Comparison of ENCODE assay signal across 25 cellular contexts in the genomic region with DNA sequence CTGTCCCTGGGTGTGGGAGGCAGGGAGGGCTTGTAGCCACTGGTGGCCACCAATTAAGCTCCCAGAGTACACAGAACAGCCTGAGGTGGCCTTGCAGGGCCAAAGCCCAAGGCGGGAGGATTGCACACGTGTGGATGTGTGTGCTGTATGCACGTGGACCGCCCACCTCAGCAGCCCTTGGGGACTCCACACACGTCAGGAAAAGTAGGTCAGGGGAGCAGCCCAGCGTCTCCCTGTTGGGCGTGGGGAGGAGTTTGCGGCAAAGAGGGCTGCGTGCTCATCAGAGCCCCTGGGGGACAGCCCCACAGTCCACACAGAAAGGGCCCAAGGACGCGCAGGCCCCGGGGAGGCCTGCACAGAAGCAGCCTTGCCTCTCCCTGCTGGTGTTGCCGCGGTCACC. TPM values are rescaled to one million over a fixed set of nuclear protein-coding genes. Genes with fewer than 3 reads are reported as not detected.
DNase-seq lines count a peak whose midpoint lies in the region; ATAC-seq and TF ChIP-seq lines count a peak whose summit lies in the region.
"Had no signal": no experiment of that assay in that cellular context is flagged by ENCODE, and none has a peak within 500 bp of the region (broad histone marks: within the 10 kb centered on the region; RNA-seq: fewer than 3 reads in every experiment).

No MANE protein-coding gene starts in this region.

- H3K9me3 Mint-ChIP-seq in naive thymus-derived CD8-positive, alpha-beta T cell: no peaks in the 10 kb centered on the region
- H3K9me3 Mint-ChIP-seq: activated T-helper 2 cell treated with anti-CD3 and anti-CD28 coated beads, Interferon-gamma antibody, Interleukin-2, Interleukin-4, amounts not matched to agents 10 μg/mL and 5 μg/mL and 100 μg/mL, durations not matched to agents 14 hours and 24 hours and 36 hours; GM23338 had no signal

- no peaks in the 10 kb centered on the region for H3K27me3 Mint-ChIP-seq in naive thymus-derived CD8-positive, alpha-beta T cell

- H3K27ac ChIP-seq in caudate nucleus (ENCODE audit: low read depth, low read length) (no peak overlapping the region), RWPE1 (no peak overlapping the region)
- H3K27ac ChIP-seq: cardiac muscle cell, epithelial cell of prostate, right atrium auricular region, tibial nerve had no signal

- DNase-seq in stimulated activated CD8-positive, alpha-beta memory T cell treated with anti-CD3 and anti-CD28 coated beads, Interleukin-12 subunit alpha, Interleukin-12 subunit beta, amount 100 ng/mL, for 4 hours (ENCODE audit: low read depth): peak; percentile 45
- no peak for DNase-seq in stimulated activated CD8-positive, alpha-beta memory T cell treated with anti-CD3 and anti-CD28 coated beads, Interleukin-4, amount 100 ng/mL, for 48 hours
- DNase-seq in activated T-cell treated with anti-CD3 and anti-CD28 coated beads, Interleukin-2, amount 50 U/mL, for 48 hours: peak; percentile 54 to 67
- peak in 5 of 10 donors; percentile 29 to 46 (median 38) for DNase-seq in naive thymus-derived CD8-positive, alpha-beta T cell
- DNase-seq in caudate nucleus (lab: John Stamatoyannopoulos, UW): no peak
- DNase-seq in omental fat pad (ENCODE audit: low spot score): no peak
- no peak for DNase-seq in RWPE1 (ENCODE audit: low spot score)
- DNase-seq: amniotic stem cell; Caco-2; dorsolateral prefrontal cortex; foreskin fibroblast; NCI-H146; NCI-H2171 treated with DMSO at 0.1 percent for 48 hours; NCI-H526 treated with DMSO at 0.1 percent for 48 hours; nucleus accumbens; Right ventricle myocardium superior; stimulated activated CD4-positive, alpha-beta T cell treated with anti-CD3 and anti-CD28 coated beads, Interleukin-12 subunit alpha, Interleukin-12 subunit beta, amount 100 ng/mL, for 4 hours; SW 1271 had no signal

- peaks cover 0 to 11% (median 7%) of the 10 kb centered on the region in 3 donors for H3K36me3 Mint-ChIP-seq in naive thymus-derived CD8-positive, alpha-beta T cell

- H3K4me3 Mint-ChIP-seq in naive thymus-derived CD8-positive, alpha-beta T cell: peak overlapping the region in 8 of 10 donors; percentile 26 to 81 (median 67)
- H3K4me3 Mint-ChIP-seq: GM23338 had no signal

- peak; percentile 6 to 16 for ATAC-seq in naive thymus-derived CD8-positive, alpha-beta T cell
- no peak for ATAC-seq in omental fat pad (ENCODE audit: low FRiP score)
- ATAC-seq: GM23338 had no signal

- POLR2A ChIA-PET in naive thymus-derived CD8-positive, alpha-beta T cell (lab: Charles Lee): interaction anchor here (1.4 to 31.4 kb wide), 2 partner anchors 10 to 23 kb away, joined by 4 to 888 read pairs; a partner anchor contains a TSS
- POLR2A ChIA-PET in RWPE1 (lab: Yijun Ruan, JAX; ENCODE audit: low non-redundant PET): no interaction called here

- CTCF ChIA-PET in RWPE1 (lab: Yijun Ruan, JAX): no interaction called here

- H3K4me1 Mint-ChIP-seq in naive thymus-derived CD8-positive, alpha-beta T cell: peaks cover 37 to 89% (median 73%) of the 10 kb centered on the region in 4 donors
- H3K4me1 Mint-ChIP-seq: GM23338 had no signal

- peak overlapping the region; percentile 95 to 99 (median 97) for H3K27ac Mint-ChIP-seq in naive thymus-derived CD8-positive, alpha-beta T cell
- H3K27ac Mint-ChIP-seq: activated T-helper 2 cell treated with anti-CD3 and anti-CD28 coated beads, Interferon-gamma antibody, Interleukin-2, Interleukin-4, amounts not matched to agents 10 μg/mL and 5 μg/mL and 100 μg/mL, durations not matched to agents 14 hours and 24 hours and 36 hours; GM23338 had no signal

- TF ChIP-seq CTCF in omental fat pad (IDR thresholded peaks at IDR 0.05): no peak
- TF ChIP-seq CTCF in RWPE1 (conservative IDR thresholded peaks at IDR 0.05; ENCODE audit: low read depth): no peak

RNA-seq across cellular contexts. Expression of a gene that starts 19.6 kb away (rescaled TPM):
- 10 to 100 TPM; 20.6 to 21.3 TPM for total RNA-seq in naive thymus-derived CD8-positive, alpha-beta T cell
- 10 to 100 TPM in 1 of 3 donors, 1 to 10 TPM in 2; 5.7 to 19.9 (median 7.4) TPM for polyA plus RNA-seq in naive thymus-derived CD8-positive, alpha-beta T cell
- under 1 TPM in 3 of 4 donors, not detected in 1; 0.09 to 0.38 (median 0.12) TPM for total RNA-seq in omental fat pad

RNA-seq across cellular contexts. Expression of a gene that starts 51.4 kb away (rescaled TPM):
- total RNA-seq in naive thymus-derived CD8-positive, alpha-beta T cell: 1 to 10 TPM; 6.1 to 6.9 TPM
- under 1 TPM in 1 of 3 donors, not detected in 2; 0.35 TPM for polyA plus RNA-seq in naive thymus-derived CD8-positive, alpha-beta T cell
- total RNA-seq in omental fat pad: 1 to 10 TPM in 3 of 4 donors, not detected in 1; 2.7 to 3.1 (median 3.1) TPM
- polyA plus RNA-seq: liver had no signal

Comparison
In these comparisons a context has a peak if more than half of its experiments do, and no peak if none do; other contexts are left out.
1. DNase-seq: peak in stimulated activated CD8-positive, alpha-beta memory T cell treated with anti-CD3 and anti-CD28 coated beads, Interleukin-12 subunit alpha, Interleukin-12 subunit beta, amount 100 ng/mL, for 4 hours (single experiment) and activated T-cell treated with anti-CD3 and anti-CD28 coated beads, Interleukin-2, amount 50 U/mL, for 48 hours (2 of 2); none in stimulated activated CD8-positive, alpha-beta memory T cell treated with anti-CD3 and anti-CD28 coated beads, Interleukin-4, amount 100 ng/mL, for 48 hours (single experiment), caudate nucleus (0 of 61), omental fat pad (single experiment) and RWPE1 (single experiment).
2. RNA of a gene that starts 19.6 kb away (total RNA-seq): 20.6 to 21.3 TPM in naive thymus-derived CD8-positive, alpha-beta T cell; 0.09 to 0.38 TPM in omental fat pad; every median in the first group is over 10 times any median in the second.